Comparison of ENCODE assay signal across 9 cellular contexts in genomic region chr1:8889925-8890785, GRCh38. TPM values are rescaled to one million over a fixed set of nuclear protein-coding genes. Genes with fewer than 3 reads are reported as not detected.
DNase-seq lines count a peak whose midpoint lies in the region; ATAC-seq and TF ChIP-seq lines count a peak whose summit lies in the region.
"Had no signal": no experiment of that assay in that cellular context is flagged by ENCODE, and none has a peak within 500 bp of the region (broad histone marks: within the 10 kb centered on the region; RNA-seq: fewer than 3 reads in every experiment).

No MANE protein-coding gene starts in this region.

- no peak for TF ChIP-seq CTCF in astrocyte of the spinal cord (IDR thresholded peaks at IDR 0.05; ENCODE audit: low read depth, low read length)
- no peak for TF ChIP-seq CTCF in testis (IDR thresholded peaks at IDR 0.05)

- in situ Hi-C loops in astrocyte of the spinal cord (cut with HindIII; ENCODE audit: low sequenced_read_pairs) = no loop called here

- DNase-seq in MV-4-11 (lab: John Stamatoyannopoulos, UW) = peak; percentile 28
- peak; percentile 89 for DNase-seq in astrocyte of the spinal cord (ENCODE audit: low read depth, low spot score)
- DNase-seq in kidney tubule cell (ENCODE audit: low spot score) = peak; percentile 85
- DNase-seq in testis = peak; percentile 97
- DNase-seq in activated CD4-positive, alpha-beta T cell treated with anti-CD3 and anti-CD28 coated beads, Interleukin-2, amount 10 ng/mL, durations not matched to agents 24 days and 14 days = no peak
- no peak for DNase-seq in activated naive CD4-positive, alpha-beta T cell treated with Interleukin-2 at 50 U/mL for 16 hours
- no peak for DNase-seq in activated naive CD4-positive, alpha-beta T cell treated with anti-CD3 and anti-CD28 coated beads, Interleukin-2, amount 10 ng/mL, durations not matched to agents 7 days and 5 days

- H3K9me3 ChIP-seq in testis = no peaks in the 10 kb centered on the region

- intact Hi-C loops in testis (cut with DNase I; ENCODE audit: low total_unique reads) = no loop called here
- intact Hi-C loops in activated CD4-positive, alpha-beta T cell treated with anti-CD3 and anti-CD28 coated beads, Interleukin-2, amount 10 ng/mL, durations not matched to agents 24 days and 14 days (cut with micrococcal nuclease) = no loop called here

- H3K9me3 Mint-ChIP-seq in activated CD4-positive, alpha-beta T cell treated with anti-CD3 and anti-CD28 coated beads, Interleukin-2, amount 10 ng/mL, durations not matched to agents 24 days and 14 days = no peaks in the 10 kb centered on the region
- no peaks in the 10 kb centered on the region for H3K9me3 Mint-ChIP-seq in activated naive CD4-positive, alpha-beta T cell treated with anti-CD3 and anti-CD28 coated beads, Interleukin-2, amount 10 ng/mL, durations not matched to agents 7 days and 5 days
- H3K9me3 Mint-ChIP-seq: neural crest cell had no signal

- H3K4me1 Mint-ChIP-seq in activated CD4-positive, alpha-beta T cell treated with anti-CD3 and anti-CD28 coated beads, Interleukin-2, amount 10 ng/mL, durations not matched to agents 24 days and 14 days = peaks cover 7% of the 10 kb centered on the region
- H3K4me1 Mint-ChIP-seq in activated naive CD4-positive, alpha-beta T cell treated with anti-CD3 and anti-CD28 coated beads, Interleukin-2, amount 10 ng/mL, durations not matched to agents 7 days and 5 days = peaks cover 8% of the 10 kb centered on the region

- no peak for ATAC-seq in HG02852 (IDR thresholded peaks at IDR 0.05; ENCODE audit: unreplicated experiment)

- no peaks in the 10 kb centered on the region for H3K27me3 ChIP-seq in testis

- peak overlapping the region; percentile 58 to 77 for H3K27ac ChIP-seq in testis

- H3K4me1 ChIP-seq in testis = peaks cover 16% of the 10 kb centered on the region

- WGBS in testis, 2 donors = 31 to 42% methylated on average over 18 of the region's 18 CpGs

- H3K4me3 ChIP-seq in astrocyte of the spinal cord (ENCODE audit: low read depth, low read length) (peak overlapping the region; percentile 20), testis (no peak overlapping the region)

- CTCF ChIA-PET in activated naive CD4-positive, alpha-beta T cell treated with anti-CD3 and anti-CD28 coated beads, Interleukin-2, amount 10 ng/mL, durations not matched to agents 7 days and 5 days (lab: Charles Lee) = no interaction called here

- no peaks in the 10 kb centered on the region for H3K27me3 Mint-ChIP-seq in activated CD4-positive, alpha-beta T cell treated with anti-CD3 and anti-CD28 coated beads, Interleukin-2, amount 10 ng/mL, durations not matched to agents 24 days and 14 days
- H3K27me3 Mint-ChIP-seq in activated naive CD4-positive, alpha-beta T cell treated with anti-CD3 and anti-CD28 coated beads, Interleukin-2, amount 10 ng/mL, durations not matched to agents 7 days and 5 days = no peaks in the 10 kb centered on the region

- H3K4me3 Mint-ChIP-seq in activated CD4-positive, alpha-beta T cell treated with anti-CD3 and anti-CD28 coated beads, Interleukin-2, amount 10 ng/mL, durations not matched to agents 24 days and 14 days = no peak overlapping the region
- H3K4me3 Mint-ChIP-seq in activated naive CD4-positive, alpha-beta T cell treated with anti-CD3 and anti-CD28 coated beads, Interleukin-2, amount 10 ng/mL, durations not matched to agents 7 days and 5 days = no peak overlapping the region
- H3K4me3 Mint-ChIP-seq: neural crest cell had no signal

- H3K27ac Mint-ChIP-seq in activated CD4-positive, alpha-beta T cell treated with anti-CD3 and anti-CD28 coated beads, Interleukin-2, amount 10 ng/mL, durations not matched to agents 24 days and 14 days = no peak overlapping the region
- no peak overlapping the region for H3K27ac Mint-ChIP-seq in activated naive CD4-positive, alpha-beta T cell treated with anti-CD3 and anti-CD28 coated beads, Interleukin-2, amount 10 ng/mL, durations not matched to agents 7 days and 5 days

- no peaks in the 10 kb centered on the region for H3K36me3 Mint-ChIP-seq in activated CD4-positive, alpha-beta T cell treated with anti-CD3 and anti-CD28 coated beads, Interleukin-2, amount 10 ng/mL, durations not matched to agents 24 days and 14 days (ENCODE audit: low read depth)
- H3K36me3 Mint-ChIP-seq in activated naive CD4-positive, alpha-beta T cell treated with anti-CD3 and anti-CD28 coated beads, Interleukin-2, amount 10 ng/mL, durations not matched to agents 7 days and 5 days = peaks cover 3% of the 10 kb centered on the region

- H3K36me3 ChIP-seq in testis (ENCODE audit: low read depth, missing control alignments) = no peaks in the 10 kb centered on the region

- no peak for TF ChIP-seq POLR2A in testis (IDR thresholded peaks at IDR 0.05)

RNA-seq across cellular contexts. Expression of gene ENO1, which starts 11.7 kb away (rescaled TPM):
- 100 to 1,000 TPM; 310 to 380 TPM for total RNA-seq in testis
- 589 TPM for polyA plus RNA-seq in testis (ENCODE audit: insufficient read depth, low read depth, low replicate concordance)
- 3,899 and 3,999 TPM in 2 replicates for total RNA-seq in activated CD4-positive, alpha-beta T cell treated with anti-CD3 and anti-CD28 coated beads, Interleukin-2, amount 10 ng/mL, durations not matched to agents 24 days and 14 days

RNA-seq across cellular contexts. Expression of gene CA6, which starts 55.5 kb away (rescaled TPM):
- total RNA-seq in testis = under 1 TPM in 1 of 2 donors, not detected in 1; 0.68 TPM
- polyA plus RNA-seq in testis (ENCODE audit: insufficient read depth, low read depth, low replicate concordance) = not detected
- total RNA-seq in activated CD4-positive, alpha-beta T cell treated with anti-CD3 and anti-CD28 coated beads, Interleukin-2, amount 10 ng/mL, durations not matched to agents 24 days and 14 days = 1.0 and 1.3 TPM in 2 replicates
- total RNA-seq: neural crest cell had no signal

Comparison
In these comparisons a context has a peak if more than half of its experiments do, and no peak if none do; other contexts are left out.
1. DNase-seq: peak in MV-4-11 (single experiment), astrocyte of the spinal cord (single experiment), kidney tubule cell (single experiment) and testis (single experiment); none in activated CD4-positive, alpha-beta T cell treated with anti-CD3 and anti-CD28 coated beads, Interleukin-2, amount 10 ng/mL, durations not matched to agents 24 days and 14 days (single experiment), activated naive CD4-positive, alpha-beta T cell treated with Interleukin-2 at 50 U/mL for 16 hours (single experiment) and activated naive CD4-positive, alpha-beta T cell treated with anti-CD3 and anti-CD28 coated beads, Interleukin-2, amount 10 ng/mL, durations not matched to agents 7 days and 5 days (single experiment).
2. RNA of gene ENO1, which starts 11.7 kb away (total RNA-seq): 3,899 to 3,999 TPM in activated CD4-positive, alpha-beta T cell treated with anti-CD3 and anti-CD28 coated beads, Interleukin-2, amount 10 ng/mL, durations not matched to agents 24 days and 14 days; 310 to 380 TPM in testis; every median in the first group is over 10 times any median in the second.